12 cellular contexts compared by ENCODE assay signal in the genomic region with DNA sequence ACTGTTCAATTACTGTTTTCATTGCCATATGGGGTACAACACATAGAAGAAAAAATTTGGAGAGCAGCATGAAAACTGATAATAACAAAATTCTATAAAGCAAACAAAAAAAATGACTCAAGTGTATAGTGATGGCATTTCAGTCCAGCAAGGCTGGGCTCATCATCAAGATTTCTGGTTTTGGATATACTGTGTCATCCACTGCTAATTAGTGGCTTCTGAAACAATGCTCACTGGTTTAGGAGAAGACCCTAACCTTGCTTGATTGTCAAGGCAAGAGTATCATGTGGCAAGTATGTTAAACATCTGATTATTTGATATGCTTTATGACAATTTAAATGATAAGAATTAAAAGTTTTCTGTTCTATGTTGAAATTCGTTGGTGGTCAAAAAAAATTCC.
DNase-seq lines count a peak whose midpoint lies in the region; TF ChIP-seq lines count a peak whose summit lies in the region.
"Had no signal": no experiment of that assay in that cellular context is flagged by ENCODE, and none has a peak within 500 bp of the region (broad histone marks: within the 10 kb centered on the region; RNA-seq: fewer than 3 reads in every experiment).

No MANE protein-coding gene starts in this region.

- peaks cover 0 to 3% of the 10 kb centered on the region in 2 donors for H3K36me3 ChIP-seq in adrenal gland (replicated peaks in 1 of 2)

- intact Hi-C loops in adrenal gland (cut with DNase I), result no loop called here

- 25 to 39% (median 30%) methylated on average over 1 of the region's 1 CpG for WGBS in adrenal gland, 4 donors

- TF ChIP-seq CTCF in adrenal gland (IDR thresholded peaks at IDR 0.05), result no peak

- peak overlapping the region in 4 of 5 donors; percentile 42 to 88 (median 70) for H3K27ac ChIP-seq in adrenal gland
- H3K27ac ChIP-seq: A549 had no signal

- H3K4me1 ChIP-seq in adrenal gland (replicated peaks in 1 of 2), result peaks cover 39 to 57% of the 10 kb centered on the region in 2 donors

- no peaks in the 10 kb centered on the region for H3K9me3 ChIP-seq in adrenal gland (replicated peaks in 1 of 3)

- no peak overlapping the region for H3K4me3 ChIP-seq in adrenal gland
- H3K4me3 ChIP-seq: A549, GM23338 had no signal

- DNase-seq in AG20443 (ENCODE audit: low spot score), result peak; percentile 12
- peak in 1 of 7 donors; percentile 19 for DNase-seq in adrenal gland
- peak; percentile 92 for DNase-seq in fibroblast of peridontal ligament (ENCODE audit: extremely low read depth)
- no peak for DNase-seq in NCI-H345 treated with DMSO at 0.1 percent for 48 hours (lab: John Stamatoyannopoulos, UW; ENCODE audit: unreplicated experiment)
- no peak for DNase-seq in NCI-H2227 (lab: John Stamatoyannopoulos, UW; ENCODE audit: unreplicated experiment)
- DNase-seq in DMS153 (lab: John Stamatoyannopoulos, UW), result no peak
- DNase-seq: CD8-positive, alpha-beta T cell; COR-L47; DND-41; H7 had no signal

- TF ChIP-seq POLR2A in adrenal gland (IDR thresholded peaks at IDR 0.05), result no peak

- H3K27me3 ChIP-seq in adrenal gland, result no peaks in the 10 kb centered on the region

Comparison
In these comparisons a context has a peak if more than half of its experiments do, and no peak if none do; other contexts are left out.
1. DNase-seq: peak in AG20443 (single experiment) and fibroblast of peridontal ligament (single experiment); none in NCI-H345 treated with DMSO at 0.1 percent for 48 hours (single experiment), NCI-H2227 (single experiment) and DMS153 (single experiment).